14 cellular contexts compared by ENCODE assay signal in genomic region chr17:19000531-19001011, GRCh38. TPM values are rescaled to one million over a fixed set of nuclear protein-coding genes. Genes with fewer than 3 reads are reported as not detected.
DNase-seq lines count a peak whose midpoint lies in the region; ATAC-seq and TF ChIP-seq lines count a peak whose summit lies in the region.
"Had no signal": no experiment of that assay in that cellular context is flagged by ENCODE, and none has a peak within 500 bp of the region (broad histone marks: within the 10 kb centered on the region; RNA-seq: fewer than 3 reads in every experiment).

No MANE protein-coding gene starts in this region.

- H4K5ac ChIP-seq in H9 (ENCODE audit: insufficient read length, low read depth, low read length): no peak overlapping the region

- DNase-seq in ELR (ENCODE audit: low read depth): peak; percentile 80
- peak; percentile 85 for DNase-seq in RWPE2 (ENCODE audit: low spot score)
- DNase-seq in fibroblast of lung (ENCODE audit: low read depth in 2 of 2): peak; percentile 11 to 76
- peak; percentile 98 for DNase-seq in osteoblast (ENCODE audit: insufficient read length, low spot score, missing footprints)
- DNase-seq in NCI-H1436 (lab: John Stamatoyannopoulos, UW): no peak
- DNase-seq in H9: no peak
- no peak for DNase-seq in activated CD8-positive, alpha-beta T cell treated with anti-CD3 and anti-CD28 coated beads for 36 hours
- DNase-seq: activated CD4-positive, alpha-beta T cell treated with anti-CD3 and anti-CD28 coated beads, Interleukin-2, amount 10 ng/mL, durations not matched to agents 24 days and 14 days; CD8-positive, alpha-beta memory T cell; cerebellar nuclear complex; foreskin melanocyte; NCI-H1694 treated with DMSO at 0.1 percent for 48 hours; NCI-H774 had no signal

- peaks cover 12% of the 10 kb centered on the region for H3K23me2 ChIP-seq in H9 (ENCODE audit: insufficient read length, low read depth, low read length, poor library complexity, severe bottlenecking)

- H3K4me2 ChIP-seq in fibroblast of lung (ENCODE audit: extremely low read depth, insufficient read depth, low read length): no peak overlapping the region
- peak overlapping the region; percentile 40 for H3K4me2 ChIP-seq in osteoblast (ENCODE audit: insufficient read depth, low read length)
- H3K4me2 ChIP-seq in H9 (ENCODE audit: insufficient read depth, insufficient read length, low read length): no peak overlapping the region

- no peak overlapping the region for H2BK15ac ChIP-seq in H9 (ENCODE audit: low read depth, low read length)

- no peaks in the 10 kb centered on the region; the same call in 1 of the 2 replicates for H3K27me3 Mint-ChIP-seq in H9 (ENCODE audit: low read depth)
- no peaks in the 10 kb centered on the region for H3K27me3 Mint-ChIP-seq in activated CD8-positive, alpha-beta T cell treated with anti-CD3 and anti-CD28 coated beads for 36 hours
- H3K27me3 Mint-ChIP-seq: activated CD4-positive, alpha-beta T cell treated with anti-CD3 and anti-CD28 coated beads, Interleukin-2, amount 10 ng/mL, durations not matched to agents 24 days and 14 days; CD8-positive, alpha-beta memory T cell had no signal

- H2AFZ ChIP-seq in fibroblast of lung (ENCODE audit: low read length) (no peak overlapping the region), osteoblast (ENCODE audit: low read length) (no peak overlapping the region), H9 (ENCODE audit: low read length) (no peak overlapping the region)

- H3K4me1 ChIP-seq in RWPE2 (ENCODE audit: insufficient read depth, poor library complexity, severe bottlenecking): peaks cover 26% of the 10 kb centered on the region
- H3K4me1 ChIP-seq in fibroblast of lung (ENCODE audit: control insufficient read depth, extremely low read depth, insufficient read depth, low read length): peaks cover 9% of the 10 kb centered on the region
- peaks cover 36% of the 10 kb centered on the region for H3K4me1 ChIP-seq in osteoblast (ENCODE audit: insufficient read depth, low read length)
- H3K4me1 ChIP-seq in H9 (ENCODE audit: insufficient read depth, low read length): no peaks in the 10 kb centered on the region; the same call in 1 of the 2 replicates

- peaks cover 9% of the 10 kb centered on the region for H3K79me1 ChIP-seq in H9 (ENCODE audit: insufficient read depth, low read depth, low read length, poor library complexity, severe bottlenecking)

- peaks cover 15 to 51% (median 35%) of the 10 kb centered on the region in 3 experiments for H3K36me3 Mint-ChIP-seq in H9 (ENCODE audit: insufficient read depth in 1 of 3, low read depth in 3 of 3)
- H3K36me3 Mint-ChIP-seq in activated CD8-positive, alpha-beta T cell treated with anti-CD3 and anti-CD28 coated beads for 36 hours (ENCODE audit: low read depth): peaks cover 33% of the 10 kb centered on the region

- H4K20me1 ChIP-seq in fibroblast of lung (ENCODE audit: control insufficient read depth, extremely low read depth, insufficient read depth, low read length): no peaks in the 10 kb centered on the region
- peaks cover 43% of the 10 kb centered on the region for H4K20me1 ChIP-seq in osteoblast (ENCODE audit: insufficient read depth, low read length)
- no peaks in the 10 kb centered on the region for H4K20me1 ChIP-seq in H9 (ENCODE audit: control insufficient read depth, insufficient read depth, insufficient read length)

- no peak overlapping the region for H3K4me3 Mint-ChIP-seq in H9
- H3K4me3 Mint-ChIP-seq in activated CD8-positive, alpha-beta T cell treated with anti-CD3 and anti-CD28 coated beads for 36 hours: no peak overlapping the region
- H3K4me3 Mint-ChIP-seq: activated CD4-positive, alpha-beta T cell treated with anti-CD3 and anti-CD28 coated beads, Interleukin-2, amount 10 ng/mL, durations not matched to agents 24 days and 14 days had no signal

- H3K56ac ChIP-seq in H9 (ENCODE audit: insufficient read length, low read depth, low read length): no peak overlapping the region

- H3K4me1 Mint-ChIP-seq in H9: peaks cover 16 to 23% of the 10 kb centered on the region in 2 experiments
- peaks cover 23% of the 10 kb centered on the region for H3K4me1 Mint-ChIP-seq in activated CD8-positive, alpha-beta T cell treated with anti-CD3 and anti-CD28 coated beads for 36 hours (ENCODE audit: low read depth)

- H3K27ac Mint-ChIP-seq in H9: no peak overlapping the region
- no peak overlapping the region for H3K27ac Mint-ChIP-seq in activated CD8-positive, alpha-beta T cell treated with anti-CD3 and anti-CD28 coated beads for 36 hours
- H3K27ac Mint-ChIP-seq: activated CD4-positive, alpha-beta T cell treated with anti-CD3 and anti-CD28 coated beads, Interleukin-2, amount 10 ng/mL, durations not matched to agents 24 days and 14 days had no signal

- H2AK5ac ChIP-seq in H9 (ENCODE audit: insufficient read length, low read length): no peak overlapping the region

- H3K9ac ChIP-seq in fibroblast of lung (ENCODE audit: insufficient read depth, low read length): no peak overlapping the region
- H3K9ac ChIP-seq in H9 (ENCODE audit: extremely low read depth, insufficient read length, low read length): no peak overlapping the region

- no peak overlapping the region for H2BK5ac ChIP-seq in H9 (ENCODE audit: insufficient read length, low read length)

- H3K36me3 ChIP-seq in RWPE2 (ENCODE audit: low read depth) (peaks cover 73% of the 10 kb centered on the region), fibroblast of lung (ENCODE audit: control insufficient read depth, insufficient read depth, low read length) (no peaks in the 10 kb centered on the region), osteoblast (ENCODE audit: insufficient read depth, low read length) (peaks cover 24% of the 10 kb centered on the region)

- peaks cover 3% of the 10 kb centered on the region in 2 experiments; a peak in 3 of 5 replicates for H3K9me3 Mint-ChIP-seq in H9
- peaks cover 4% of the 10 kb centered on the region for H3K9me3 Mint-ChIP-seq in activated CD8-positive, alpha-beta T cell treated with anti-CD3 and anti-CD28 coated beads for 36 hours
- H3K9me3 Mint-ChIP-seq: activated CD4-positive, alpha-beta T cell treated with anti-CD3 and anti-CD28 coated beads, Interleukin-2, amount 10 ng/mL, durations not matched to agents 24 days and 14 days; CD8-positive, alpha-beta memory T cell had no signal

- intact Hi-C loops in activated CD8-positive, alpha-beta T cell treated with anti-CD3 and anti-CD28 coated beads for 36 hours (cut with micrococcal nuclease): no loop called here

- POLR2A ChIA-PET in activated CD8-positive, alpha-beta T cell treated with anti-CD3 and anti-CD28 coated beads for 36 hours (lab: Charles Lee): interaction anchor here (0.6 to 1.0 kb wide), 4 partner anchors 8 to 25 kb away, joined by 3 to 7 read pairs (median 3); no protein-coding TSS in a partner anchor

- H3K27ac ChIP-seq in RWPE2 (ENCODE audit: poor library complexity, severe bottlenecking) (peak overlapping the region; percentile 84), fibroblast of lung (ENCODE audit: insufficient read depth, low read length) (no peak overlapping the region), osteoblast (ENCODE audit: low read depth, low read length) (peak overlapping the region; percentile 72), H9 (ENCODE audit: insufficient read length, low read depth, low read length) (no peak overlapping the region)

- no peak overlapping the region for H3K18ac ChIP-seq in H9 (ENCODE audit: insufficient read length, low read depth, low read length)

- no peak overlapping the region for H4K91ac ChIP-seq in H9 (ENCODE audit: insufficient read length, low read depth, low read length)

- ATAC-seq in RWPE2 (ENCODE audit: low read depth) (peak; percentile 81), GM21360 (IDR thresholded peaks at IDR 0.05; ENCODE audit: unreplicated experiment) (no peak)
- no peak for ATAC-seq in activated CD8-positive, alpha-beta T cell treated with anti-CD3 and anti-CD28 coated beads for 36 hours

- H3K14ac ChIP-seq in H9 (ENCODE audit: insufficient read depth, low read length): no peak overlapping the region

- no peak overlapping the region for H2BK120ac ChIP-seq in H9 (ENCODE audit: low read depth, low read length, poor library complexity, severe bottlenecking)

- no peak overlapping the region for H2BK20ac ChIP-seq in H9 (ENCODE audit: low read depth, low read length, poor library complexity, severe bottlenecking)

- H4K8ac ChIP-seq in H9 (replicated peaks; ENCODE audit: insufficient read length, low read depth, low read length): no peak overlapping the region

- no peak overlapping the region for H3K4me3 ChIP-seq in RWPE2 (ENCODE audit: severe bottlenecking)
- no peak overlapping the region for H3K4me3 ChIP-seq in fibroblast of lung (replicated peaks in 1 of 4; ENCODE audit: control extremely low read depth in 1 of 4, insufficient read depth in 1 of 4, low read depth in 3 of 4, low read length in 4 of 4)
- H3K4me3 ChIP-seq in osteoblast (ENCODE audit: insufficient read depth, low read length): peak overlapping the region; percentile 23

- H3K27me3 ChIP-seq in RWPE2 (ENCODE audit: insufficient read depth, poor library complexity, severe bottlenecking) (no peaks in the 10 kb centered on the region), fibroblast of lung (ENCODE audit: control insufficient read depth, insufficient read depth, low read length) (no peaks in the 10 kb centered on the region), osteoblast (ENCODE audit: insufficient read depth, low read length) (no peaks in the 10 kb centered on the region), H9 (ENCODE audit: insufficient read depth, low read length) (no peaks in the 10 kb centered on the region)

- H3K79me2 ChIP-seq in fibroblast of lung (ENCODE audit: control insufficient read depth, insufficient read depth, low read length) (peaks cover 15% of the 10 kb centered on the region), osteoblast (ENCODE audit: insufficient read depth, low read length) (peaks cover 80% of the 10 kb centered on the region), H9 (ENCODE audit: insufficient read depth, low read length) (peaks cover 4% of the 10 kb centered on the region; the same call in 1 of the 2 replicates)

- no peak overlapping the region for H2BK12ac ChIP-seq in H9 (ENCODE audit: insufficient read length, low read depth, low read length)

- TF ChIP-seq CTCF in RWPE2 (IDR thresholded peaks at IDR 0.05; ENCODE audit: poor library complexity, severe bottlenecking) (no peak), fibroblast of lung (conservative IDR thresholded peaks at IDR 0.05 in 1 of 2, IDR thresholded peaks at IDR 0.05 in 1 of 2; ENCODE audit: low read depth in 1 of 2, low read length in 2 of 2) (no peak), osteoblast (IDR thresholded peaks at IDR 0.05; ENCODE audit: extremely low read depth, low read depth, low read length) (no peak), H9 (conservative IDR thresholded peaks at IDR 0.05) (no peak)
- TF ChIP-seq CTCF in activated CD8-positive, alpha-beta T cell treated with anti-CD3 and anti-CD28 coated beads for 36 hours (IDR thresholded peaks at IDR 0.05): no peak

- H3K23ac ChIP-seq in H9 (ENCODE audit: insufficient read length, low read depth, low read length): no peak overlapping the region

- WGBS in H9 (ENCODE audit: extremely low coverage, insufficient read length, low lambda C conversion rate): no CpG with 5 or more reads among the region's 13 CpGs

- H3K9me3 ChIP-seq in RWPE2 (ENCODE audit: severe bottlenecking) (peaks cover 3% of the 10 kb centered on the region), fibroblast of lung (ENCODE audit: control insufficient read depth, insufficient read depth, low read depth, low read length) (no peaks in the 10 kb centered on the region), osteoblast (ENCODE audit: low read depth, low read length) (no peaks in the 10 kb centered on the region), H9 (ENCODE audit: control insufficient read depth, low read depth, low read length) (no peaks in the 10 kb centered on the region)

- no peak overlapping the region for H3T11ph ChIP-seq in H9 (ENCODE audit: low read length)

- H3K4ac ChIP-seq in H9 (ENCODE audit: low read depth, low read length): no peak overlapping the region

- CTCF ChIA-PET in activated CD8-positive, alpha-beta T cell treated with anti-CD3 and anti-CD28 coated beads for 36 hours (lab: Charles Lee): interaction anchor here (1.5 to 2.2 kb wide), 2 partner anchors 13 to 39 kb away, joined by 3 to 9 read pairs; no protein-coding TSS in a partner anchor

RNA-seq across cellular contexts. Expression of gene FAM83G, which starts 4.0 kb away (rescaled TPM):
- 4.9 and 6.3 TPM in 2 replicates for total RNA-seq in fibroblast of lung
- polyA plus RNA-seq in fibroblast of lung: 2.4 and 4.4 TPM in 2 replicates
- polyA plus RNA-seq in fibroblast of lung (2012): 3.2 and 6.7 TPM in 2 replicates
- 8.4 and 12.6 TPM in 2 replicates for polyA minus RNA-seq in fibroblast of lung (ENCODE audit: low replicate concordance)
- total RNA-seq in osteoblast: 9.1 and 11.6 TPM in 2 replicates
- 38.7 and 40.5 TPM in 2 replicates for total RNA-seq in H9 (2021)
- 10 to 100 TPM; 11.9 to 12.1 TPM for total RNA-seq in activated CD8-positive, alpha-beta T cell treated with anti-CD3 and anti-CD28 coated beads for 36 hours

RNA-seq across cellular contexts. Expression of gene GRAP, which starts 46.2 kb away (rescaled TPM):
- under 0.01 TPM in 1 of 2 replicates, not detected in the other for total RNA-seq in fibroblast of lung
- polyA plus RNA-seq in fibroblast of lung: 0.10 TPM in 1 of 2 replicates, not detected in the other
- polyA plus RNA-seq in fibroblast of lung (2012): 0.15 and 0.16 TPM in 2 replicates
- not detected in 2 replicates for polyA minus RNA-seq in fibroblast of lung (ENCODE audit: low replicate concordance)
- under 0.01 TPM in 1 of 2 replicates, not detected in the other for total RNA-seq in osteoblast
- total RNA-seq in H9 (2021): 0.55 TPM in 2 replicates
- 10 to 100 TPM; 11.9 to 12.2 TPM for total RNA-seq in activated CD8-positive, alpha-beta T cell treated with anti-CD3 and anti-CD28 coated beads for 36 hours

RNA-seq across cellular contexts. Expression of gene SLC5A10, which starts 48.6 kb away (rescaled TPM):
- under 0.01 TPM in 1 of 2 replicates, not detected in the other for total RNA-seq in fibroblast of lung
- not detected in 2 replicates for polyA plus RNA-seq in fibroblast of lung
- polyA plus RNA-seq in fibroblast of lung (2012): not detected in 2 replicates
- polyA minus RNA-seq in fibroblast of lung (ENCODE audit: low replicate concordance): not detected in 2 replicates
- total RNA-seq in osteoblast: not detected in 2 replicates
- total RNA-seq in H9 (2021): not detected in 2 replicates
- total RNA-seq in activated CD8-positive, alpha-beta T cell treated with anti-CD3 and anti-CD28 coated beads for 36 hours: not detected
- total RNA-seq: activated CD4-positive, alpha-beta T cell treated with anti-CD3 and anti-CD28 coated beads, Interleukin-2, amount 10 ng/mL, durations not matched to agents 24 days and 14 days; CD8-positive, alpha-beta memory T cell had no signal
- polyA plus RNA-seq: CD8-positive, alpha-beta memory T cell had no signal

Comparison
In these comparisons a context has a peak if more than half of its experiments do, and no peak if none do; other contexts are left out.
1. DNase-seq: peak in ELR (single experiment), RWPE2 (single experiment), fibroblast of lung (2 of 2) and osteoblast (single experiment); none in NCI-H1436 (single experiment), H9 (single experiment) and activated CD8-positive, alpha-beta T cell treated with anti-CD3 and anti-CD28 coated beads for 36 hours (single experiment).
2. H3K27ac ChIP-seq: peak in RWPE2 (single experiment) and osteoblast (single experiment); none in fibroblast of lung (single experiment) and H9 (single experiment).